8 cellular contexts compared by ENCODE assay signal in the genomic region with DNA sequence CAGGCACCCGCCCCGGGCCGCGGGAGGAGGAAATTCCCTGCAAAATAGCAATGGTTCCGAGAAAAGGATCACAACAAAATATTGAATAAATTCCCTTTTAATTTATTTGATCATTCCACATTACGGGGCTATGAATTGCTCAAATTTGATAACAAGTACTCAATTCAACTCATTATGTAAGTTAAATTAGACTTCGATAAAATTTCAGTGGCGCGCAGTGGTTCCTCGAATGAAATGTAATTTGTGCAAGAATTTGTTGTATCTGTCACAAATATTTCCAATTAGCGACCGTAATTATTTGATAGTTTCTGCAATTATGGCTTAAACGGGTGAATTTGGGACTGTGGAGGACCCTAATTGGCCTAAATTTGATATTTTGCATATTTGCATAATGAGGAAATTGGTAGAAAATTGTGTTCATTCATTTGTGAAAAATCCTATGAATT.
A peak's percentile ranks its signal among the peaks of the same experiment; 100 is the strongest.
DNase-seq lines count a peak whose midpoint lies in the region; TF ChIP-seq lines count a peak whose summit lies in the region.

No MANE protein-coding gene starts in this region.

- no peak for TF ChIP-seq POLR2A in breast epithelium (IDR thresholded peaks at IDR 0.05)

- no peak overlapping the region for H3K23ac ChIP-seq in mesendoderm (ENCODE audit: low read length)

- no peak overlapping the region for H3K4ac ChIP-seq in mesendoderm (ENCODE audit: low read depth, low read length)

- H3K27me3 ChIP-seq in breast epithelium (no peaks in the 10 kb centered on the region), mesendoderm (ENCODE audit: insufficient read depth, low read length, poor library complexity) (peaks cover 18% of the 10 kb centered on the region)

- H3K4me3 ChIP-seq in breast epithelium (peak overlapping the region; percentile 46 to 77 (median 57)), cardiac fibroblast (replicated peaks in 1 of 2; ENCODE audit: low read depth in 2 of 2, low read length in 2 of 2) (peak overlapping the region; percentile 50 to 53), mesendoderm (ENCODE audit: low read length) (peak overlapping the region; percentile 56)

- intact Hi-C loops in breast epithelium (cut with DNase I; ENCODE audit: low total_unique reads) = no loop called here
- intact Hi-C loops in MCF 10A (cut with micrococcal nuclease) = no loop called here

- H3K4me1 ChIP-seq in breast epithelium = no peaks in the 10 kb centered on the region
- H3K4me1 ChIP-seq in mesendoderm (ENCODE audit: control insufficient read depth, low read depth, low read length) = peaks cover 4% of the 10 kb centered on the region

- H3K79me1 ChIP-seq in mesendoderm (ENCODE audit: low read length) = no peaks in the 10 kb centered on the region

- no peak overlapping the region for H4K8ac ChIP-seq in mesendoderm (ENCODE audit: low read depth, low read length)

- H2BK5ac ChIP-seq in mesendoderm (ENCODE audit: low read length) = no peak overlapping the region

- H3K4me2 ChIP-seq in mesendoderm (ENCODE audit: low read length) = peak overlapping the region; percentile 92

- DNase-seq in breast epithelium (ENCODE audit: low spot score in 2 of 2) (no peak), MCF 10A (ENCODE audit: unreplicated experiment) (no peak), cardiac fibroblast (ENCODE audit: low read depth in 2 of 2) (no peak), mesendoderm (no peak), type B pancreatic cell (ENCODE audit: extremely low spot score, unreplicated experiment) (no peak), NCI-H1436 treated with DMSO at 0.1 percent for 48 hours (lab: John Stamatoyannopoulos, UW) (no peak), NCI-H1694 treated with DMSO at 0.1 percent for 48 hours (lab: John Stamatoyannopoulos, UW) (no peak), NCI-H2227 (lab: John Stamatoyannopoulos, UW; ENCODE audit: unreplicated experiment) (no peak)

- peak overlapping the region; percentile 74 for H3K9ac ChIP-seq in mesendoderm (ENCODE audit: low read length)

- no TSS peak for BruUV-seq in MCF 10A (replicated peaks; lab: Mats Ljungman, UMichigan)

- H3K27ac ChIP-seq in breast epithelium (no peak overlapping the region), mesendoderm (ENCODE audit: low read depth, low read length) (no peak overlapping the region)

- H2AK5ac ChIP-seq in mesendoderm (ENCODE audit: low read length) = no peak overlapping the region

- no CpG with 5 or more reads among the region's 13 CpGs for WGBS in mesendoderm (ENCODE audit: extremely low coverage, insufficient coverage, low lambda C conversion rate)

- H2BK15ac ChIP-seq in mesendoderm (replicated peaks; ENCODE audit: low read depth) = no peak overlapping the region

- H3K4me3 Mint-ChIP-seq in MCF 10A (ENCODE audit: unreplicated experiment) = no peak overlapping the region
- H3K4me3 Mint-ChIP-seq in type B pancreatic cell = peak overlapping the region; percentile 85

- POLR2A ChIA-PET in MCF 10A (lab: Yijun Ruan, JAX) = no interaction called here

- no peaks in the 10 kb centered on the region for H3K27me3 Mint-ChIP-seq in MCF 10A (ENCODE audit: insufficient read depth, unreplicated experiment)
- H3K27me3 Mint-ChIP-seq in type B pancreatic cell = peaks cover 88% of the 10 kb centered on the region

- H3K56ac ChIP-seq in mesendoderm (ENCODE audit: low read length) = peak overlapping the region; percentile 94

- H3K4me1 Mint-ChIP-seq in MCF 10A (ENCODE audit: insufficient read depth, unreplicated experiment) (no peaks in the 10 kb centered on the region), type B pancreatic cell (ENCODE audit: unreplicated experiment) (peaks cover 18% of the 10 kb centered on the region)

- CTCF ChIA-PET in MCF 10A (lab: Yijun Ruan, JAX) = no interaction called here

- no peaks in the 10 kb centered on the region for H3K9me3 ChIP-seq in breast epithelium

- H3K9me3 Mint-ChIP-seq in MCF 10A (ENCODE audit: unreplicated experiment) = no peaks in the 10 kb centered on the region
- no peaks in the 10 kb centered on the region for H3K9me3 Mint-ChIP-seq in type B pancreatic cell

- peak overlapping the region; percentile 52 for H3K18ac ChIP-seq in mesendoderm (ENCODE audit: low read length)

- H3K36me3 Mint-ChIP-seq in MCF 10A (ENCODE audit: insufficient read depth, unreplicated experiment) (no peaks in the 10 kb centered on the region), type B pancreatic cell (peaks cover 4% of the 10 kb centered on the region)

- H2BK120ac ChIP-seq in mesendoderm (ENCODE audit: low read depth, low read length) = no peak overlapping the region

- TF ChIP-seq CTCF in breast epithelium (IDR thresholded peaks at IDR 0.05) (no peak), MCF 10A (IDR thresholded peaks at IDR 0.05; ENCODE audit: unreplicated experiment) (no peak), cardiac fibroblast (IDR thresholded peaks at IDR 0.05; ENCODE audit: low read depth, low read length) (no peak), type B pancreatic cell (conservative IDR thresholded peaks at IDR 0.05) (no peak)

- no peaks in the 10 kb centered on the region for H3K36me3 ChIP-seq in breast epithelium
- no peaks in the 10 kb centered on the region for H3K36me3 ChIP-seq in mesendoderm (ENCODE audit: control insufficient read depth, insufficient read depth, low read length)

- H4K5ac ChIP-seq in mesendoderm (ENCODE audit: low read length) = no peak overlapping the region

- no peaks in the 10 kb centered on the region for H3K79me2 ChIP-seq in mesendoderm (ENCODE audit: control insufficient read depth, insufficient read depth, low read length)

- H3K27ac Mint-ChIP-seq in MCF 10A (ENCODE audit: low read depth, unreplicated experiment) = no peak overlapping the region
- H3K27ac Mint-ChIP-seq in type B pancreatic cell = no peak overlapping the region
